Comparison of ENCODE assay signal across 18 cellular contexts in genomic region chr13:76597868-76598267, GRCh38.
DNase-seq lines count a peak whose midpoint lies in the region; ATAC-seq and TF ChIP-seq lines count a peak whose summit lies in the region.
"Had no signal": no experiment of that assay in that cellular context is flagged by ENCODE, and none has a peak within 500 bp of the region (broad histone marks: within the 10 kb centered on the region; RNA-seq: fewer than 3 reads in every experiment).

No MANE protein-coding gene starts in this region.

- no peak overlapping the region for H3K4me3 Mint-ChIP-seq in nephron
- H3K4me3 Mint-ChIP-seq: CD4-positive, alpha-beta memory T cell had no signal

- peak overlapping the region in 2 of 3 experiments; percentile 13 to 26 for H3K27ac Mint-ChIP-seq in nephron
- H3K27ac Mint-ChIP-seq: CD4-positive, alpha-beta memory T cell had no signal

- no peaks in the 10 kb centered on the region for H3K36me3 Mint-ChIP-seq in nephron (ENCODE audit: low read depth)
- H3K36me3 Mint-ChIP-seq: CD4-positive, alpha-beta memory T cell had no signal

- peaks cover 3% of the 10 kb centered on the region for H3K27me3 Mint-ChIP-seq in nephron (ENCODE audit: low read depth)

- peak; percentile 14 for DNase-seq in NCI-H510A treated with DMSO at 0.1 percent for 48 hours (lab: John Stamatoyannopoulos, UW)
- no peak for DNase-seq in NCI-H510A (lab: John Stamatoyannopoulos, UW)
- DNase-seq in NCI-H1417 treated with DMSO at 0.1 percent for 48 hours (lab: John Stamatoyannopoulos, UW) = peak; percentile 7
- peak; percentile 8 for DNase-seq in RPMI8226
- no peak for DNase-seq in left cardiac atrium
- DNase-seq: CD4-positive, alpha-beta memory T cell; DND-41; GOT3; MM.1S; NCI-H1092; NCI-H187 treated with DMSO at 0.1 percent for 48 hours; NCI-H526; Right ventricle myocardium superior; T1000 had no signal

- peaks cover 9% of the 10 kb centered on the region for H3K9me3 Mint-ChIP-seq in nephron

- intact Hi-C loops in left cardiac atrium (cut with DNase I) = no loop called here

- no peak for ATAC-seq in left cardiac atrium
- ATAC-seq in HG02763 (IDR thresholded peaks at IDR 0.05; ENCODE audit: unreplicated experiment) = no peak
- ATAC-seq in GM21381 (IDR thresholded peaks at IDR 0.05; ENCODE audit: unreplicated experiment) = no peak
- ATAC-seq: HCT116 had no signal

- peaks cover 21% of the 10 kb centered on the region for H3K4me1 Mint-ChIP-seq in nephron
- H3K4me1 Mint-ChIP-seq: CD4-positive, alpha-beta memory T cell had no signal

- no peak for TF ChIP-seq CTCF in nephron (IDR thresholded peaks at IDR 0.05; ENCODE audit: unreplicated experiment in 3 of 3)

Comparison
In these comparisons a context has a peak if more than half of its experiments do, and no peak if none do; other contexts are left out.
1. DNase-seq: peak in NCI-H510A treated with DMSO at 0.1 percent for 48 hours (single experiment), NCI-H1417 treated with DMSO at 0.1 percent for 48 hours (single experiment) and RPMI8226 (single experiment); none in NCI-H510A (single experiment) and left cardiac atrium (single experiment).